Comparison of ENCODE assay signal across 24 cellular contexts in the genomic region with DNA sequence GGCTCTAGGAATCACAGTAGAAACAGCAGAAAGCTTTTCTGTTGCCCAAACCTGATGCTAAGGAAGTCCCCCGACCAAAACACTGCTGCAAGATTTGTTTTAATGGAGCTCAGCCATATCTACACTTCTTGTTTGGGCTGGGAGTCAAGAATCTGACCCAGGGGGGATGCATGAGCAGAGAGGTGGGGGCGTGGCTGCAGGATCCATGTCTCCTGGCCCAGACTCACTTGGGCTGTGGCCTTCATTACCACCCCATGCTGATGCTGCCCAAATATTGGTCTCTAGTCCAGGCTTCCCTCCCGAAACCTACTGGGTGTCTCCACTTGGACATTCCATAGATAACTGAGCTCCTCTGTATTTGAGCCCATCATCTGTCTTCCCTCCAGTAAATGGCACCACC.
"Had no signal": no experiment of that assay in that cellular context is flagged by ENCODE, and none has a peak within 500 bp of the region (broad histone marks: within the 10 kb centered on the region; RNA-seq: fewer than 3 reads in every experiment).

No MANE protein-coding gene starts in this region.

- H3K4me3 ChIP-seq: K562, PC-9, Peyer's patch had no signal

- H2AFZ ChIP-seq: PC-9 had no signal

- H3K27ac ChIP-seq: HL-60, KMS-11, PC-9, Peyer's patch had no signal

- H3K9me3 ChIP-seq: Peyer's patch, SK-N-SH had no signal

- ATAC-seq: K562 had no signal

- H3K4me1 ChIP-seq: Peyer's patch had no signal

- H3K36me3 ChIP-seq: Peyer's patch had no signal

- DNase-seq: Kasumi-1; MM.1S; NCI-H1092 treated with DMSO at 0.1 percent for 48 hours; NCI-H1436; NCI-H187; NCI-H2029; NCI-H2081 treated with DMSO at 0.1 percent for 48 hours; NCI-H2171; NCI-H226; NCI-H446; NCI-H510A; NCI-H524 treated with DMSO at 0.1 percent for 48 hours; NCI-H69; NCI-H774; NK-92 treated with Interleukin-12 subunit alpha and Interleukin-12 subunit beta, amount 100 ng/mL, for 24 hours; OCI-M1; PC-9; Peyer's patch; SHP77; SK-N-SH; SW 1271 had no signal

- H3K9ac ChIP-seq: KMS-11, SK-N-SH had no signal

- H3K4me2 ChIP-seq: KMS-11, PC-9, SK-N-SH had no signal

- H3K27me3 ChIP-seq: Peyer's patch had no signal
